ENCODE assay signal across 28 cellular contexts in genomic region chr5:149681252-149681651, GRCh38. TPM values are rescaled to one million over a fixed set of nuclear protein-coding genes. Genes with fewer than 3 reads are reported as not detected.
DNase-seq lines count a peak whose midpoint lies in the region; ATAC-seq and TF ChIP-seq lines count a peak whose summit lies in the region.
"Had no signal": no experiment of that assay in that cellular context is flagged by ENCODE, and none has a peak within 500 bp of the region (broad histone marks: within the 10 kb centered on the region; RNA-seq: fewer than 3 reads in every experiment).

No MANE protein-coding gene starts in this region.

- TF ChIP-seq CTCF in GM12873 (IDR thresholded peaks at IDR 0.05; ENCODE audit: insufficient read depth, low read depth, low read length, missing control alignments), result peak; percentile 10
- TF ChIP-seq CTCF in colonic mucosa (IDR thresholded peaks at IDR 0.05), result no peak

- no peak overlapping the region for H3K27ac ChIP-seq in colonic mucosa
- H3K27ac ChIP-seq in substantia nigra (ENCODE audit: low read depth, low read length, poor library complexity, severe bottlenecking), result peak overlapping the region; percentile 40
- H3K27ac ChIP-seq: body of pancreas, hepatocyte, parathyroid adenoma, tibial nerve had no signal

- no peaks in the 10 kb centered on the region for H3K27me3 ChIP-seq in colonic mucosa
- H3K27me3 ChIP-seq: adrenal gland, body of pancreas, hepatocyte, tibial nerve had no signal

- peak overlapping the region; percentile 68 for H3K27ac Mint-ChIP-seq in memory B cell
- H3K27ac Mint-ChIP-seq: activated CD4-positive, alpha-beta T cell treated with anti-CD3 and anti-CD28 coated beads for 36 hours; activated CD8-positive, alpha-beta T cell treated with anti-CD3 and anti-CD28 coated beads, Interleukin-2, amount 10 ng/mL, durations not matched to agents 7 days and 5 days; activated naive CD4-positive, alpha-beta T cell treated with anti-CD3 and anti-CD28 coated beads for 36 hours; T-helper 2 cell treated with Interferon-gamma antibody and Interleukin-4, amounts not matched to agents 5 μg/mL and 100 μg/mL, for 36 hours had no signal

- no peaks in the 10 kb centered on the region for H3K36me3 Mint-ChIP-seq in memory B cell

- no peak overlapping the region for H3K4me3 Mint-ChIP-seq in memory B cell
- H3K4me3 Mint-ChIP-seq: activated CD4-positive, alpha-beta T cell treated with anti-CD3 and anti-CD28 coated beads for 36 hours; activated CD8-positive, alpha-beta T cell treated with anti-CD3 and anti-CD28 coated beads, Interleukin-2, amount 10 ng/mL, durations not matched to agents 7 days and 5 days; activated naive CD4-positive, alpha-beta T cell treated with anti-CD3 and anti-CD28 coated beads for 36 hours; neural crest cell; T-helper 2 cell treated with Interferon-gamma antibody and Interleukin-4, amounts not matched to agents 5 μg/mL and 100 μg/mL, for 36 hours had no signal

- H3K9me3 ChIP-seq in colonic mucosa, result no peaks in the 10 kb centered on the region
- H3K9me3 ChIP-seq: adrenal gland, body of pancreas, tibial nerve had no signal

- H3K4me1 Mint-ChIP-seq in memory B cell, result peaks cover 39% of the 10 kb centered on the region
- H3K4me1 Mint-ChIP-seq: activated CD4-positive, alpha-beta T cell treated with anti-CD3 and anti-CD28 coated beads for 36 hours; neural crest cell had no signal

- no peaks in the 10 kb centered on the region for H3K4me1 ChIP-seq in colonic mucosa
- H3K4me1 ChIP-seq: body of pancreas had no signal

- ATAC-seq in memory B cell (ENCODE audit: low read depth), result no peak
- ATAC-seq in GM21825 (IDR thresholded peaks at IDR 0.05; ENCODE audit: unreplicated experiment), result no peak
- ATAC-seq in HG03039 (IDR thresholded peaks at IDR 0.05; ENCODE audit: unreplicated experiment), result no peak
- ATAC-seq: activated CD4-positive, alpha-beta T cell treated with anti-CD3 and anti-CD28 coated beads for 36 hours; activated CD8-positive, alpha-beta T cell treated with anti-CD3 and anti-CD28 coated beads, Interleukin-2, amount 10 ng/mL, durations not matched to agents 7 days and 5 days; body of pancreas; Panc1 had no signal

- intact Hi-C loops in colonic mucosa (cut with DNase I), result no loop called here

- H3K36me3 ChIP-seq in colonic mucosa, result no peaks in the 10 kb centered on the region
- H3K36me3 ChIP-seq: adrenal gland, tibial nerve had no signal

- H3K27me3 Mint-ChIP-seq in memory B cell, result no peaks in the 10 kb centered on the region

- DNase-seq in colonic mucosa (peak; percentile 7), memory B cell (ENCODE audit: low spot score in 2 of 2) (no peak), substantia nigra (lab: John Stamatoyannopoulos, UW) (no peak), NCI-H1417 (lab: John Stamatoyannopoulos, UW) (no peak)
- DNase-seq: activated CD4-positive, alpha-beta T cell treated with anti-CD3 and anti-CD28 coated beads for 36 hours; activated CD8-positive, alpha-beta T cell treated with anti-CD3 and anti-CD28 coated beads, Interleukin-2, amount 10 ng/mL, durations not matched to agents 7 days and 5 days; activated naive CD4-positive, alpha-beta T cell treated with anti-CD3 and anti-CD28 coated beads for 36 hours; Calu3; DMS79 treated with DMSO at 0.1 percent for 48 hours; kidney glomerular epithelial cell; MM.1S; NCI-H1417 treated with DMSO at 0.1 percent for 48 hours; NCI-H2081; NCI-H226; NCI-H526 treated with DMSO at 0.1 percent for 48 hours; retina; stimulated activated CD4-positive, alpha-beta T cell treated with anti-CD3 and anti-CD28 coated beads, Interleukin-2, amount 100 ng/mL, for 48 hours had no signal

- H3K4me3 ChIP-seq in colonic mucosa, result no peak overlapping the region
- H3K4me3 ChIP-seq: adrenal gland, body of pancreas, hepatocyte, tibial nerve had no signal

- no peaks in the 10 kb centered on the region for H3K9me3 Mint-ChIP-seq in memory B cell
- H3K9me3 Mint-ChIP-seq: activated naive CD4-positive, alpha-beta T cell treated with anti-CD3 and anti-CD28 coated beads for 36 hours; neural crest cell; T-helper 2 cell treated with Interferon-gamma antibody and Interleukin-4, amounts not matched to agents 5 μg/mL and 100 μg/mL, for 36 hours had no signal

- H3K9ac ChIP-seq in colonic mucosa (ENCODE audit: low read depth in 2 of 2, low read length in 2 of 2), result no peak overlapping the region
- H3K9ac ChIP-seq: parathyroid adenoma had no signal

RNA-seq across cellular contexts. Expression of gene PPARGC1B, which starts 48.9 kb away (rescaled TPM):
- 10 to 100 TPM; 13.9 to 41.8 TPM for total RNA-seq in colonic mucosa
